ENCODE assay signal across 8 cellular contexts in genomic region chr16:50665128-50665878, GRCh38. TPM values are rescaled to one million over a fixed set of nuclear protein-coding genes. Genes with fewer than 3 reads are reported as not detected.
A peak's percentile ranks its signal among the peaks of the same experiment; 100 is the strongest.
DNase-seq lines count a peak whose midpoint lies in the region; ATAC-seq lines count a peak whose summit lies in the region.

No MANE protein-coding gene starts in this region.

- no peak for ATAC-seq in HG02938 (IDR thresholded peaks at IDR 0.05; ENCODE audit: unreplicated experiment)

- H3K9me3 Mint-ChIP-seq in activated naive CD4-positive, alpha-beta T cell treated with anti-CD3 and anti-CD28 coated beads, Interleukin-2, amount 50 U/mL, for 24 hours: no peaks in the 10 kb centered on the region

- H3K4me1 ChIP-seq in subcutaneous abdominal adipose tissue (ENCODE audit: control insufficient read depth in 5 of 5, insufficient read depth in 5 of 5, low read length in 5 of 5): peaks cover 0 to 29% (median 8%) of the 10 kb centered on the region in 5 donors

- H3K27ac Mint-ChIP-seq in activated naive CD4-positive, alpha-beta T cell treated with anti-CD3 and anti-CD28 coated beads, Interleukin-2, amount 50 U/mL, for 24 hours: peak overlapping the region; percentile 84

- H3K36me3 Mint-ChIP-seq in activated naive CD4-positive, alpha-beta T cell treated with anti-CD3 and anti-CD28 coated beads, Interleukin-2, amount 50 U/mL, for 24 hours: no peaks in the 10 kb centered on the region

- peak overlapping the region; percentile 62 to 76 (median 71) for H3K4me3 ChIP-seq in subcutaneous abdominal adipose tissue (ENCODE audit: low read depth in 1 of 5, low read length in 5 of 5)

- peaks cover 41% of the 10 kb centered on the region for H3K4me1 Mint-ChIP-seq in activated naive CD4-positive, alpha-beta T cell treated with anti-CD3 and anti-CD28 coated beads, Interleukin-2, amount 50 U/mL, for 24 hours

- peak; percentile 40 for DNase-seq in GM04504 (ENCODE audit: low read depth)
- peak; percentile 61 for DNase-seq in HuH-7.5 (ENCODE audit: low spot score)
- DNase-seq in SK-N-DZ (ENCODE audit: low spot score): peak; percentile 60
- DNase-seq in glomerular visceral epithelial cell (ENCODE audit: extremely low spot score): peak; percentile 61
- peak; percentile 54 for DNase-seq in occipital lobe (lab: John Stamatoyannopoulos, UW)

- no peaks in the 10 kb centered on the region for H3K36me3 ChIP-seq in subcutaneous abdominal adipose tissue (ENCODE audit: control insufficient read depth in 5 of 5, insufficient read depth in 5 of 5, low read length in 5 of 5)

- no peaks in the 10 kb centered on the region for H3K27me3 Mint-ChIP-seq in activated naive CD4-positive, alpha-beta T cell treated with anti-CD3 and anti-CD28 coated beads, Interleukin-2, amount 50 U/mL, for 24 hours

- peak overlapping the region; percentile 26 to 77 (median 71) for H3K9ac ChIP-seq in subcutaneous abdominal adipose tissue (ENCODE audit: low read length in 5 of 5)

- H3K4me3 Mint-ChIP-seq in activated naive CD4-positive, alpha-beta T cell treated with anti-CD3 and anti-CD28 coated beads, Interleukin-2, amount 50 U/mL, for 24 hours: peak overlapping the region; percentile 81

- peaks cover 0 to 4% (median 0%) of the 10 kb centered on the region in 5 donors for H3K9me3 ChIP-seq in subcutaneous abdominal adipose tissue (ENCODE audit: control insufficient read depth in 5 of 5, low read length in 5 of 5)

- H3K27me3 ChIP-seq in subcutaneous abdominal adipose tissue (ENCODE audit: control insufficient read depth in 5 of 5, insufficient read depth in 4 of 5, low read length in 5 of 5): no peaks in the 10 kb centered on the region

- H3K27ac ChIP-seq in subcutaneous abdominal adipose tissue (ENCODE audit: low read depth, low read length): peak overlapping the region; percentile 77

RNA-seq across cellular contexts. Expression of gene SNX20, which starts 15.8 kb away (rescaled TPM):
- not detected in 2 replicates for polyA plus RNA-seq in SK-N-DZ (2014; cell fraction: cytosol; rRNA removed)
- not detected in 2 replicates for polyA plus RNA-seq in SK-N-DZ (2014; cell fraction: nucleus; rRNA removed)
- 0.16 TPM for total RNA-seq in occipital lobe

RNA-seq across cellular contexts. Expression of gene NOD2, which starts 28.1 kb away (rescaled TPM):
- polyA plus RNA-seq in SK-N-DZ (2014; cell fraction: cytosol; rRNA removed): 0.13 TPM in 1 of 2 replicates, not detected in the other
- polyA plus RNA-seq in SK-N-DZ (2014; cell fraction: nucleus; rRNA removed): 0.07 TPM in 1 of 2 replicates, not detected in the other
- 0.16 TPM for total RNA-seq in occipital lobe
